Comparison of ENCODE assay signal across 25 cellular contexts in genomic region chr6:158843751-158844683, GRCh38. TPM values are rescaled to one million over a fixed set of nuclear protein-coding genes. Genes with fewer than 3 reads are reported as not detected.
DNase-seq lines count a peak whose midpoint lies in the region; ATAC-seq, FAIRE-seq and TF ChIP-seq lines count a peak whose summit lies in the region.
"Had no signal": no experiment of that assay in that cellular context is flagged by ENCODE, and none has a peak within 500 bp of the region (broad histone marks: within the 10 kb centered on the region; RNA-seq: fewer than 3 reads in every experiment).

No MANE protein-coding gene starts in this region.

- H3K36me3 ChIP-seq in HCT116 (ENCODE audit: control insufficient read depth in 1 of 2, insufficient read depth in 2 of 2, low read length in 2 of 2) (no peaks in the 10 kb centered on the region), GM12878 (ENCODE audit: control insufficient read depth in 2 of 2, insufficient read depth in 2 of 2, low read length in 1 of 2) (no peaks in the 10 kb centered on the region)
- H3K36me3 ChIP-seq: heart left ventricle, pancreas, tibial artery had no signal

- H3K4me1 ChIP-seq in HCT116 (ENCODE audit: control insufficient read depth in 1 of 2, insufficient read depth in 2 of 2, low read length in 2 of 2) (peaks cover 6 to 13% of the 10 kb centered on the region in 2 experiments), GM12878 (ENCODE audit: control insufficient read depth, insufficient read depth, low read length) (no peaks in the 10 kb centered on the region)
- H3K4me1 ChIP-seq: heart left ventricle, tibial artery had no signal

- FAIRE-seq in GM12878 (lab: Jason Lieb, UNC) (no peak), urothelium cell line (lab: Jason Lieb, UNC) (no peak)
- FAIRE-seq: bronchial epithelial cell, pancreas had no signal

- H3K27ac Mint-ChIP-seq in activated CD4-positive, alpha-beta memory T cell treated with anti-CD3 and anti-CD28 coated beads for 36 hours = no peak overlapping the region
- H3K27ac Mint-ChIP-seq: activated CD4-positive, alpha-beta T cell treated with anti-CD3 and anti-CD28 coated beads for 36 hours; nephron had no signal

- BruUV-seq in HCT116 (replicated peaks; lab: Mats Ljungman, UMichigan) (no TSS peak), GM12878 (replicated peaks; lab: Mats Ljungman, UMichigan) (no TSS peak)

- no peak overlapping the region for H3K4me2 ChIP-seq in HCT116 (ENCODE audit: low read length)
- H3K4me2 ChIP-seq in GM12878 (ENCODE audit: control insufficient read depth, insufficient read depth) = no peak overlapping the region

- H3K4me3 ChIP-seq in HCT116 (replicated peaks in 1 of 2; ENCODE audit: low read depth in 1 of 2, low read length in 2 of 2) (no peak overlapping the region), GM12878 (no peak overlapping the region), retinal pigment epithelial cell (ENCODE audit: low read length) (no peak overlapping the region)
- H3K4me3 ChIP-seq: heart left ventricle, pancreas, tibial artery had no signal

- CTCF ChIA-PET in HCT116 (lab: Charles Lee) (no interaction called here), GM12878 (lab: Yijun Ruan, JAX) (interaction anchor here (0.6 to 1.5 kb wide), 3 partner anchors 12 to 127 kb away, joined by 3 to 4 read pairs (median 3); no protein-coding TSS in a partner anchor)
- CTCF ChIA-PET in activated CD4-positive, alpha-beta memory T cell treated with anti-CD3 and anti-CD28 coated beads for 36 hours (lab: Charles Lee) = no interaction called here

- H3K36me3 Mint-ChIP-seq in activated CD4-positive, alpha-beta memory T cell treated with anti-CD3 and anti-CD28 coated beads for 36 hours = peaks cover 2% of the 10 kb centered on the region

- TF ChIP-seq EP300 in GM12878 (IDR thresholded peaks at IDR 0.05; ENCODE audit: borderline replicate concordance in 1 of 2, control insufficient read depth in 1 of 2, low read depth in 2 of 2, low read length in 2 of 2) = no peak

- H3K9me3 ChIP-seq in HCT116 (ENCODE audit: control insufficient read depth in 1 of 2, insufficient read depth in 1 of 2, low read depth in 1 of 2, low read length in 2 of 2) (no peaks in the 10 kb centered on the region), GM12878 (replicated peaks; ENCODE audit: control insufficient read depth, insufficient read depth, low read length) (no peaks in the 10 kb centered on the region)
- H3K9me3 ChIP-seq: heart left ventricle, pancreas, tibial artery had no signal

- no peak for DNase-seq in HCT116 (ENCODE audit: low read depth, low spot score)
- DNase-seq in NOMO-1 treated with dmso at 0.1 percent for 144 hours (lab: John Stamatoyannopoulos, UW; ENCODE audit: unreplicated experiment) = peak; percentile 33
- no peak for DNase-seq in GM12878 (ENCODE audit: low read depth, low spot score)
- DNase-seq in retinal pigment epithelial cell (ENCODE audit: low read depth) = peak; percentile 60
- no peak for DNase-seq in urothelium cell line (ENCODE audit: low spot score)
- DNase-seq in retina = no peak
- no peak for DNase-seq in activated CD4-positive, alpha-beta memory T cell treated with anti-CD3 and anti-CD28 coated beads for 36 hours
- DNase-seq: activated CD4-positive, alpha-beta T cell treated with anti-CD3 and anti-CD28 coated beads for 36 hours; activated naive CD4-positive, alpha-beta T cell treated with Interleukin-2 at 50 U/mL for 16 hours; activated T-cell treated with anti-CD3 and anti-CD28 coated beads, Interleukin-2, amount 50 U/mL, for 48 hours; amniotic stem cell; cortex of kidney; heart left ventricle; NCI-H2107; NCI-H446 treated with DMSO at 0.1 percent for 48 hours; NK-92 treated with Interleukin-12 subunit alpha and Interleukin-12 subunit beta, amount 100 ng/mL, for 24 hours; pancreas; stimulated activated CD4-positive, alpha-beta T cell treated with anti-CD3 and anti-CD28 coated beads, Interleukin-2, amount 100 ng/mL, for 48 hours; stimulated activated naive CD8-positive, alpha-beta T cell treated with anti-CD3 and anti-CD28 coated beads, Interleukin-15, Interleukin-2, amounts not matched to agents 100 U/mL and 50 U/mL, for 24 hours; SW 1271; tibial artery had no signal

- H3K79me2 ChIP-seq in HCT116 (ENCODE audit: insufficient read depth, low read length) (no peaks in the 10 kb centered on the region), GM12878 (ENCODE audit: control insufficient read depth, insufficient read depth, low read length) (no peaks in the 10 kb centered on the region)

- H3K9me2 ChIP-seq in HCT116 (ENCODE audit: insufficient read depth) = no peaks in the 10 kb centered on the region

- H2AFZ ChIP-seq in HCT116 (ENCODE audit: low read depth, low read length, poor library complexity, severe bottlenecking) (peak overlapping the region; percentile 36), GM12878 (ENCODE audit: control insufficient read depth, low read depth, low read length) (no peak overlapping the region)

- SMC1A ChIA-PET in GM12878 (lab: Charles Lee; ENCODE audit: uncharacterized antibody, unreplicated experiment) = interaction anchor here (1.2 to 2.4 kb wide), 4 partner anchors 8 to 126 kb away, joined by 3 to 9 read pairs (median 4); no protein-coding TSS in a partner anchor

- H3K27me3 ChIP-seq in HCT116 (ENCODE audit: insufficient read depth, low read length) (no peaks in the 10 kb centered on the region), GM12878 (replicated peaks in 1 of 2; ENCODE audit: control insufficient read depth in 2 of 2, insufficient read depth in 2 of 2, low read length in 1 of 2) (no peaks in the 10 kb centered on the region; a peak in 1 of 4 replicates)
- H3K27me3 ChIP-seq: heart left ventricle, pancreas, tibial artery had no signal

- no peak overlapping the region for H3K4me3 Mint-ChIP-seq in activated CD4-positive, alpha-beta memory T cell treated with anti-CD3 and anti-CD28 coated beads for 36 hours
- H3K4me3 Mint-ChIP-seq: activated CD4-positive, alpha-beta T cell treated with anti-CD3 and anti-CD28 coated beads for 36 hours; nephron had no signal

- no peaks in the 10 kb centered on the region for H4K20me1 ChIP-seq in HCT116 (ENCODE audit: insufficient read depth)
- no peaks in the 10 kb centered on the region for H4K20me1 ChIP-seq in GM12878 (ENCODE audit: control insufficient read depth, insufficient read depth)

- TF ChIP-seq CTCF in HCT116 (IDR thresholded peaks at IDR 0.05 in 2 of 3, conservative IDR thresholded peaks at IDR 0.05 in 1 of 3; ENCODE audit: borderline replicate concordance in 1 of 3, insufficient read depth in 1 of 3, low read depth in 2 of 3, low read length in 2 of 3) (no peak), GM12878 (IDR thresholded peaks at IDR 0.05 in 2 of 3, conservative IDR thresholded peaks at IDR 0.05 in 1 of 3; ENCODE audit: control insufficient read depth in 2 of 3, extremely low read depth in 1 of 3, insufficient read depth in 1 of 3, low read depth in 3 of 3, low read length in 3 of 3) (no peak), retinal pigment epithelial cell (conservative IDR thresholded peaks at IDR 0.05; ENCODE audit: low read depth, low read length) (no peak)

- no peak overlapping the region for H3K9ac ChIP-seq in HCT116 (ENCODE audit: low read length)
- H3K9ac ChIP-seq in GM12878 (ENCODE audit: control insufficient read depth, insufficient read depth, low read length) = no peak overlapping the region

- POLR2A ChIA-PET in HCT116 (lab: Charles Lee) (interaction anchor here (1.4 to 1.6 kb wide), 2 partner anchors 10 to 25 kb away, joined by 4 to 6 read pairs; no protein-coding TSS in a partner anchor), GM12878 (lab: Charles Lee) (interaction anchor here (1.0 to 1.6 kb wide), 2 partner anchors 10 to 11 kb away, joined by 3 to 4 read pairs; no protein-coding TSS in a partner anchor)
- POLR2A ChIA-PET in activated CD4-positive, alpha-beta memory T cell treated with anti-CD3 and anti-CD28 coated beads for 36 hours (lab: Charles Lee) = interaction anchor here (1.0 to 1.3 kb wide), 2 partner anchors 26 to 55 kb away, joined by 3 read pairs; no protein-coding TSS in a partner anchor

- no peak for TF ChIP-seq RAD21 in HCT116 (IDR thresholded peaks at IDR 0.05; ENCODE audit: low read depth)
- TF ChIP-seq RAD21 in GM12878 (IDR thresholded peaks at IDR 0.05; ENCODE audit: insufficient read depth, low read depth, low read length) = no peak

- no peak for TF ChIP-seq POLR2A in HCT116 (IDR thresholded peaks at IDR 0.05; ENCODE audit: borderline replicate concordance, extremely low read depth, insufficient read depth, insufficient read length)
- no peak for TF ChIP-seq POLR2A in GM12878 (IDR thresholded peaks at IDR 0.05; ENCODE audit: low read depth, low read length)

- H3K27me3 Mint-ChIP-seq in activated CD4-positive, alpha-beta memory T cell treated with anti-CD3 and anti-CD28 coated beads for 36 hours = no peaks in the 10 kb centered on the region
- H3K27me3 Mint-ChIP-seq: activated CD4-positive, alpha-beta T cell treated with anti-CD3 and anti-CD28 coated beads for 36 hours had no signal

- no peaks in the 10 kb centered on the region for H3K4me1 Mint-ChIP-seq in activated CD4-positive, alpha-beta memory T cell treated with anti-CD3 and anti-CD28 coated beads for 36 hours (ENCODE audit: low read depth)
- H3K4me1 Mint-ChIP-seq: activated CD4-positive, alpha-beta T cell treated with anti-CD3 and anti-CD28 coated beads for 36 hours; nephron had no signal

- RAD21 ChIA-PET in HCT116 (lab: Charles Lee; ENCODE audit: low non-redundant PET in 1 of 2, low total read pairs in 2 of 2, uncharacterized antibody in 2 of 2, unreplicated experiment in 2 of 2) (interaction anchor here in 1 of 2 experiments (0.7 kb wide), 1 partner anchor 11 kb away, joined by 3 read pairs; no protein-coding TSS in a partner anchor), GM12878 (lab: Charles Lee; ENCODE audit: unreplicated experiment) (interaction anchor here (0.7 to 0.9 kb wide), 3 partner anchors 16 to 25 kb away, joined by 3 read pairs; no protein-coding TSS in a partner anchor)

- no peak for ATAC-seq in HCT116
- peak; percentile 26 for ATAC-seq in GM12878
- ATAC-seq in HG03521 (IDR thresholded peaks at IDR 0.05; ENCODE audit: unreplicated experiment) = no peak
- ATAC-seq: activated CD4-positive, alpha-beta T cell treated with anti-CD3 and anti-CD28 coated beads for 36 hours; heart left ventricle; left lobe of liver; stimulated activated naive CD8-positive, alpha-beta T cell treated with anti-CD3 and anti-CD28 coated beads, Interleukin-15, Interleukin-2, amounts not matched to agents 100 U/mL and 50 U/mL, for 24 hours had no signal

- H3K27ac ChIP-seq in HCT116 (ENCODE audit: low read depth, low read length) = no peak overlapping the region
- H3K27ac ChIP-seq in GM12878 (ENCODE audit: control insufficient read depth, insufficient read depth) = no peak overlapping the region
- H3K27ac ChIP-seq: pancreas, tibial artery had no signal

- in situ Hi-C loops in GM12878 (cut with MboI) = no loop called here

- intact Hi-C loops in HCT116 (cut with micrococcal nuclease) = no loop called here
- intact Hi-C loops in GM12878 (cut with micrococcal nuclease; ENCODE audit: unreplicated experiment) = no loop called here
- intact Hi-C loops in activated CD4-positive, alpha-beta memory T cell treated with anti-CD3 and anti-CD28 coated beads for 36 hours (cut with micrococcal nuclease) = no loop called here

- H3K9me3 Mint-ChIP-seq in activated CD4-positive, alpha-beta memory T cell treated with anti-CD3 and anti-CD28 coated beads for 36 hours = peaks cover 5% of the 10 kb centered on the region

- WGBS in GM12878 (ENCODE audit: insufficient coverage, insufficient replicate concordance, low lambda C conversion rate, missing lambda C conversion rate) = 68% methylated on average over 10 of the region's 10 CpGs

RNA-seq across cellular contexts. Expression of gene EZR, which starts 24.8 kb away (rescaled TPM):
- total RNA-seq in HCT116 (2021; ENCODE audit: unreplicated experiment) (1,402 TPM), GM12878 (2014; rRNA removed) (189 and 200 TPM in 2 replicates), GM12878 (2014; rRNA removed; fragmentation: Illumina TruSeq; extraction: Trizol) (155 and 160 TPM in 2 replicates), GM12878 (2021) (248 and 249 TPM in 2 replicates)
- 1,219 and 1,280 TPM in 2 replicates for polyA plus RNA-seq in HCT116 (2012)
- total RNA-seq in GM12878 (2013; cell fraction: nucleolus; rRNA removed) = 54.4 and 55.1 TPM in 2 replicates
- 148 TPM for polyA plus RNA-seq in GM12878 (2011; ENCODE audit: low read depth)
- polyA plus RNA-seq in GM12878 (2011; rRNA removed) (93.4 and 128 TPM in 2 replicates), GM12878 (2014; fragmentation: Illumina TruSeq; extraction: Trizol) (141 and 160 TPM in 2 replicates), GM12878 (2014; fragmentation: Nextera tagmentation; extraction: Ambion mirVana) (10 to 100 TPM; 79.1 to 98.6 TPM), GM12878 (2014; rRNA removed) (162 and 171 TPM in 2 replicates), GM12878 (2016; fragmentation: Nextera tagmentation; extraction: Ambion mirVana) (100 to 1,000 TPM; 277 to 282 TPM)
- polyA plus RNA-seq in GM12878 (2011; cell fraction: cytosol; rRNA removed) = 112 and 120 TPM in 2 replicates
- 120 and 221 TPM in 2 replicates for polyA plus RNA-seq in GM12878 (2011; cell fraction: nucleus; rRNA removed)
- 164 and 171 TPM in 2 replicates for polyA plus RNA-seq in GM12878 (2012)
- polyA minus RNA-seq in GM12878 (2011; rRNA and poly(A)+ RNA removed) = 93.4 and 100 TPM in 2 replicates
- 46.6 and 47.4 TPM in 2 replicates for polyA minus RNA-seq in GM12878 (2011; cell fraction: cytosol; rRNA and poly(A)+ RNA removed)
- polyA minus RNA-seq in GM12878 (2011; cell fraction: nucleus; rRNA and poly(A)+ RNA removed) = 24.4 and 59.1 TPM in 2 replicates
- 100 to 1,000 TPM; 255 to 256 TPM for total RNA-seq in activated CD4-positive, alpha-beta memory T cell treated with anti-CD3 and anti-CD28 coated beads for 36 hours

Comparison
In these comparisons a context has a peak if more than half of its experiments do, and no peak if none do; other contexts are left out.
1. DNase-seq: peak in NOMO-1 treated with dmso at 0.1 percent for 144 hours (single experiment) and retinal pigment epithelial cell (single experiment); none in HCT116 (single experiment), GM12878 (single experiment), urothelium cell line (single experiment), retina (single experiment) and activated CD4-positive, alpha-beta memory T cell treated with anti-CD3 and anti-CD28 coated beads for 36 hours (single experiment).